ENCODE assay signal across 8 cellular contexts in the genomic region with DNA sequence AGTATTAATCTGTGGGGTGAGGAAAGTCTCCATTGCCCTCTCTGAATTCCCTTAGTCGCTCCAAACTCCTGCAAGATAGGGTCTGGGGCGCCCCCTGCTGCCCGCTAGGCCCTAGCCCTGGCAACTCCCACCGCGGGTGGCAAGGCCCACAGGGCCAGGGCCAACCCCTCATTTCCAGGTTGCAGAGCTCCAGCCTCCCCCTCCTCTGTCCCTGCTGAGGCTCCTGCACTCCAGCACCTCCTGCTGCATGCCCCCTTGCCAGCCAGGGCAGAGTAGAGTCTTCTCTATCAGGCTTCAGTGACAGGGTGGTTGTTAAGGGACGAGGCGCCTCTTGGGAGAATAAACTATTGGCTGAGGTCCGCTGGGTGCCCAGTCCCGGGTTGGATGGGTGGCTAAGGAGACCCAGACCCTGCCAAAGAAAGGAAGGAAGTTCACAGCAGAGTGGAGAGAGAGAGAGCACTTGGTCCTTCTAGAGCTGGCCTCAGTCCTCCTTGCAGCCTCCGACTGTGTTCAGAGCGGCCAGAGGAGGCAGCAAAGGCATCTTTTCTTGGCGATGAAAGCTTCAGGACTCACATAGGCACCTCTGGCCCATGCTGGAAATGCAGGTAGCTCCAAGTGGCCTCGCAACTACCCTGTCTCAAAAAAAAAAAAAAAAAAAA. TPM values are rescaled to one million over a fixed set of nuclear protein-coding genes. Genes with fewer than 3 reads are reported as not detected.
DNase-seq lines count a peak whose midpoint lies in the region; ATAC-seq lines count a peak whose summit lies in the region.

No MANE protein-coding gene starts in this region.

- no peak overlapping the region for H3K23ac ChIP-seq in mesenchymal stem cell (ENCODE audit: low read length in 2 of 2)

- no peak overlapping the region for H2BK5ac ChIP-seq in mesenchymal stem cell (ENCODE audit: low read depth, low read length, poor library complexity, severe bottlenecking)

- H3K36me3 ChIP-seq in mesenchymal stem cell (ENCODE audit: control insufficient read depth in 1 of 2, insufficient read depth in 2 of 2, low read depth in 1 of 2, low read length in 2 of 2): peaks cover 6 to 13% of the 10 kb centered on the region in 2 experiments

- DNase-seq in AG08396 (ENCODE audit: low spot score) (peak; percentile 85), NCI-H82 (lab: John Stamatoyannopoulos, UW) (peak; percentile 84), mesenchymal stem cell (peak; percentile 75)
- DNase-seq in activated CD4-positive, alpha-beta memory T cell treated with anti-CD3 and anti-CD28 coated beads, Interleukin-2, amount 10 ng/mL, durations not matched to agents 7 days and 5 days: peak; percentile 85
- peak; percentile 68 for DNase-seq in effector CD8-positive, alpha-beta T cell (lab: John Stamatoyannopoulos, UW)
- DNase-seq in stimulated activated CD8-positive, alpha-beta memory T cell treated with anti-CD3 and anti-CD28 coated beads, Interleukin-12 subunit alpha, Interleukin-12 subunit beta, amount 100 ng/mL, for 4 hours (ENCODE audit: low read depth): peak; percentile 55

- no peak overlapping the region for H3K14ac ChIP-seq in mesenchymal stem cell (ENCODE audit: low read length in 2 of 2)

- H2BK15ac ChIP-seq in mesenchymal stem cell (ENCODE audit: low read depth, poor library complexity, severe bottlenecking): no peak overlapping the region

- peaks cover 3% of the 10 kb centered on the region for H3K9me3 ChIP-seq in mesenchymal stem cell (ENCODE audit: control insufficient read depth, low read length)

- no peak overlapping the region for H2AK5ac ChIP-seq in mesenchymal stem cell (ENCODE audit: low read length, severe bottlenecking)

- no peaks in the 10 kb centered on the region for H3K9me3 Mint-ChIP-seq in activated CD4-positive, alpha-beta memory T cell treated with anti-CD3 and anti-CD28 coated beads, Interleukin-2, amount 10 ng/mL, durations not matched to agents 7 days and 5 days

- H3K79me1 ChIP-seq in mesenchymal stem cell (replicated peaks; ENCODE audit: low read length, poor library complexity, severe bottlenecking): no peaks in the 10 kb centered on the region

- CTCF ChIA-PET in activated CD4-positive, alpha-beta memory T cell treated with anti-CD3 and anti-CD28 coated beads, Interleukin-2, amount 10 ng/mL, durations not matched to agents 7 days and 5 days (lab: Charles Lee): interaction anchor here (0.6 to 4.1 kb wide), 90 partner anchors 9 to 1562 kb away, joined by 3 to 55 read pairs (median 5); partner anchors contain the start of genes CAMLG, CDKL3, CDKN2AIPNL and DDX46

- peak overlapping the region; percentile 67 for H3K9ac ChIP-seq in mesenchymal stem cell (ENCODE audit: low read length)

- no peak overlapping the region for H3K4me3 Mint-ChIP-seq in activated CD4-positive, alpha-beta memory T cell treated with anti-CD3 and anti-CD28 coated beads, Interleukin-2, amount 10 ng/mL, durations not matched to agents 7 days and 5 days

- H3K4me2 ChIP-seq in mesenchymal stem cell (ENCODE audit: low read length, poor library complexity, severe bottlenecking): no peak overlapping the region

- H2BK12ac ChIP-seq in mesenchymal stem cell (ENCODE audit: low read length in 2 of 2): no peak overlapping the region

- H3K4me1 Mint-ChIP-seq in activated CD4-positive, alpha-beta memory T cell treated with anti-CD3 and anti-CD28 coated beads, Interleukin-2, amount 10 ng/mL, durations not matched to agents 7 days and 5 days: peaks cover 19% of the 10 kb centered on the region

- no peak overlapping the region for H3K27ac ChIP-seq in mesenchymal stem cell (ENCODE audit: low read length, poor library complexity, severe bottlenecking)

- peak overlapping the region; percentile 35 for H4K8ac ChIP-seq in mesenchymal stem cell (ENCODE audit: low read length)

- peak overlapping the region; percentile 83 for H2AFZ ChIP-seq in mesenchymal stem cell (ENCODE audit: low read depth, low read length)

- H3K27ac Mint-ChIP-seq in activated CD4-positive, alpha-beta memory T cell treated with anti-CD3 and anti-CD28 coated beads, Interleukin-2, amount 10 ng/mL, durations not matched to agents 7 days and 5 days: peak overlapping the region; percentile 14

- peaks cover under 1% of the 10 kb centered on the region for H3K36me3 Mint-ChIP-seq in activated CD4-positive, alpha-beta memory T cell treated with anti-CD3 and anti-CD28 coated beads, Interleukin-2, amount 10 ng/mL, durations not matched to agents 7 days and 5 days (ENCODE audit: low read depth)

- no peak overlapping the region for H4K91ac ChIP-seq in mesenchymal stem cell (ENCODE audit: low read length)

- 32% methylated on average over 9 of the region's 13 CpGs for WGBS in mesenchymal stem cell

- H3K4me3 ChIP-seq in mesenchymal stem cell (ENCODE audit: insufficient read depth in 1 of 2, low read depth in 1 of 2, low read length in 2 of 2): no peak overlapping the region

- POLR2A ChIA-PET in activated CD4-positive, alpha-beta memory T cell treated with anti-CD3 and anti-CD28 coated beads, Interleukin-2, amount 10 ng/mL, durations not matched to agents 7 days and 5 days (lab: Charles Lee): interaction anchor here (0.6 to 2.0 kb wide), 15 partner anchors 15 to 431 kb away, joined by 3 to 8 read pairs (median 3); partner anchors contain the start of genes CAMLG, CDKN2AIPNL, PCBD2 and SAR1B

- no peak overlapping the region for H2BK120ac ChIP-seq in mesenchymal stem cell (ENCODE audit: low read depth, low read length)

- no peaks in the 10 kb centered on the region for H3K27me3 ChIP-seq in mesenchymal stem cell (ENCODE audit: control insufficient read depth in 1 of 2, insufficient read depth in 1 of 2, low read length in 2 of 2)

- peaks cover 7% of the 10 kb centered on the region for H3K4me1 ChIP-seq in mesenchymal stem cell (ENCODE audit: control insufficient read depth, insufficient read depth, low read depth, low read length)

- H3K18ac ChIP-seq in mesenchymal stem cell (ENCODE audit: low read depth in 1 of 2, low read length in 2 of 2): peak overlapping the region; percentile 16 to 72

- H3K27me3 Mint-ChIP-seq in activated CD4-positive, alpha-beta memory T cell treated with anti-CD3 and anti-CD28 coated beads, Interleukin-2, amount 10 ng/mL, durations not matched to agents 7 days and 5 days: no peaks in the 10 kb centered on the region

- peak; percentile 83 for ATAC-seq in GM18867 (IDR thresholded peaks at IDR 0.05; ENCODE audit: unreplicated experiment)
- ATAC-seq in HG03159 (IDR thresholded peaks at IDR 0.05; ENCODE audit: unreplicated experiment): peak; percentile 89

- no peak overlapping the region for H3K4ac ChIP-seq in mesenchymal stem cell (ENCODE audit: low read depth in 1 of 2, low read length in 2 of 2)

RNA-seq across cellular contexts. Expression of gene SAR1B, which starts 45.6 kb away (rescaled TPM):
- total RNA-seq in activated CD4-positive, alpha-beta memory T cell treated with anti-CD3 and anti-CD28 coated beads, Interleukin-2, amount 10 ng/mL, durations not matched to agents 7 days and 5 days: 10 to 100 TPM; 55.3 to 57.7 TPM
- polyA plus RNA-seq in mesenchymal stem cell (2013, experiment 1 of 2): 29.5 TPM
- 28.4 TPM for polyA plus RNA-seq in mesenchymal stem cell (2013, experiment 2 of 2)
